ENCODE assay signal across 1 cellular context in the genomic region with DNA sequence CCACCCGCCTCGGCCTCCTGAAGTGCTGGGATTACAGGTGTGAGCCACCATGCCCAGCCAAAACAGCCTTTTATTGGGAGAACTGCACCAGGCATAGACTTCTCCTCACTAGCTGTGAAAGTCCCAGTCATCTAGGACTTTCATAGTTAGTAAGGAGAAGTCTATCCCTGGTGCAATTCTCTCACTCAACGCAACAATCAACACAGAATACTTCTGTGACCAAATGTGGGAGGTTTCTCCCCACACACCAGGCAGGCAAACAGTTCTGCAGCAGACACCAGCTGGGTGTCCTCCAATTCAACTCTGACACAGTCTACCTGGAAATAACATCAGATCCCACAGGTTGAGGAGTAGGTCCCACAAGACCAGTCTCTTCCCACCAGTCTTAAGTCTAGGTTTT.
A peak's percentile ranks its signal among the peaks of the same experiment; 100 is the strongest.
TF ChIP-seq lines count a peak whose summit lies in the region.

No MANE protein-coding gene starts in this region.

TF ChIP-seq in GM12878, 131 proteins besides CTCF, POLR2A, EP300 and RAD21 (continued from another document):
- TF ChIP-seq HDAC6 (IDR thresholded peaks at IDR 0.05; ENCODE audit: unreplicated experiment) (no peak), EED (IDR thresholded peaks at IDR 0.05; ENCODE audit: low read depth) (0 out of 2 replicates have a peak, but pooled peaks have one; percentile 35)
- TF ChIP-seq, protein P1, sequence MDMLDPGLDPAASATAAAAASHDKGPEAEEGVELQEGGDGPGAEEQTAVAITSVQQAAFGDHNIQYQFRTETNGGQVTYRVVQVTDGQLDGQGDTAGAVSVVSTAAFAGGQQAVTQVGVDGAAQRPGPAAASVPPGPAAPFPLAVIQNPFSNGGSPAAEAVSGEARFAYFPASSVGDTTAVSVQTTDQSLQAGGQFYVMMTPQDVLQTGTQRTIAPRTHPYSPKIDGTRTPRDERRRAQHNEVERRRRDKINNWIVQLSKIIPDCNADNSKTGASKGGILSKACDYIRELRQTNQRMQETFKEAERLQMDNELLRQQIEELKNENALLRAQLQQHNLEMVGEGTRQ (IDR thresholded peaks at IDR 0.05; ENCODE audit: borderline replicate concordance, low read depth, low read length), result no peak
- TF ChIP-seq, protein P2, sequence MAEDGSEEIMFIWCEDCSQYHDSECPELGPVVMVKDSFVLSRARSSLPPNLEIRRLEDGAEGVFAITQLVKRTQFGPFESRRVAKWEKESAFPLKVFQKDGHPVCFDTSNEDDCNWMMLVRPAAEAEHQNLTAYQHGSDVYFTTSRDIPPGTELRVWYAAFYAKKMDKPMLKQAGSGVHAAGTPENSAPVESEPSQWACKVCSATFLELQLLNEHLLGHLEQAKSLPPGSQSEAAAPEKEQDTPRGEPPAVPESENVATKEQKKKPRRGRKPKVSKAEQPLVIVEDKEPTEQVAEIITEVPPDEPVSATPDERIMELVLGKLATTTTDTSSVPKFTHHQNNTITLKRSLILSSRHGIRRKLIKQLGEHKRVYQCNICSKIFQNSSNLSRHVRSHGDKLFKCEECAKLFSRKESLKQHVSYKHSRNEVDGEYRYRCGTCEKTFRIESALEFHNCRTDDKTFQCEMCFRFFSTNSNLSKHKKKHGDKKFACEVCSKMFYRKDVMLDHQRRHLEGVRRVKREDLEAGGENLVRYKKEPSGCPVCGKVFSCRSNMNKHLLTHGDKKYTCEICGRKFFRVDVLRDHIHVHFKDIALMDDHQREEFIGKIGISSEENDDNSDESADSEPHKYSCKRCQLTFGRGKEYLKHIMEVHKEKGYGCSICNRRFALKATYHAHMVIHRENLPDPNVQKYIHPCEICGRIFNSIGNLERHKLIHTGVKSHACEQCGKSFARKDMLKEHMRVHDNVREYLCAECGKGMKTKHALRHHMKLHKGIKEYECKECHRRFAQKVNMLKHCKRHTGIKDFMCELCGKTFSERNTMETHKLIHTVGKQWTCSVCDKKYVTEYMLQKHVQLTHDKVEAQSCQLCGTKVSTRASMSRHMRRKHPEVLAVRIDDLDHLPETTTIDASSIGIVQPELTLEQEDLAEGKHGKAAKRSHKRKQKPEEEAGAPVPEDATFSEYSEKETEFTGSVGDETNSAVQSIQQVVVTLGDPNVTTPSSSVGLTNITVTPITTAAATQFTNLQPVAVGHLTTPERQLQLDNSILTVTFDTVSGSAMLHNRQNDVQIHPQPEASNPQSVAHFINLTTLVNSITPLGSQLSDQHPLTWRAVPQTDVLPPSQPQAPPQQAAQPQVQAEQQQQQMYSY (CRISPR knock-in tag; IDR thresholded peaks at IDR 0.05), result no peak
